Comparison of ENCODE assay signal across 12 cellular contexts in genomic region chr2:218870984-218871344, GRCh38. TPM values are rescaled to one million over a fixed set of nuclear protein-coding genes. Genes with fewer than 3 reads are reported as not detected.
DNase-seq lines count a peak whose midpoint lies in the region; ATAC-seq and TF ChIP-seq lines count a peak whose summit lies in the region.
"Had no signal": no experiment of that assay in that cellular context is flagged by ENCODE, and none has a peak within 500 bp of the region (broad histone marks: within the 10 kb centered on the region; RNA-seq: fewer than 3 reads in every experiment).

No MANE protein-coding gene starts in this region.

- H4K20me1 ChIP-seq in mammary epithelial cell (ENCODE audit: insufficient read depth, low read length) (no peaks in the 10 kb centered on the region), OCI-LY1 (ENCODE audit: insufficient read depth, low read length) (no peaks in the 10 kb centered on the region)

- H3K79me2 ChIP-seq in mammary epithelial cell (ENCODE audit: insufficient read depth, low read length) (no peaks in the 10 kb centered on the region), OCI-LY1 (ENCODE audit: insufficient read depth, low read length) (no peaks in the 10 kb centered on the region)

- dilution Hi-C loops in mammary epithelial cell (cut with HindIII; ENCODE audit: low sequenced_read_pairs), result loop anchor here (5.0 kb wide), 3 partner anchors 36 to 99 kb away; partner anchors contain the start of gene CDK5R2

- H3K4me1 ChIP-seq in breast epithelium, result no peaks in the 10 kb centered on the region
- no peaks in the 10 kb centered on the region for H3K4me1 ChIP-seq in mammary epithelial cell (ENCODE audit: insufficient read depth, low read length)
- peaks cover 20% of the 10 kb centered on the region for H3K4me1 ChIP-seq in OCI-LY1 (ENCODE audit: insufficient read depth, low read length, severe bottlenecking)
- peaks cover 0 to 27% (median 19%) of the 10 kb centered on the region in 4 donors for H3K4me1 ChIP-seq in tibial artery

- H3F3A ChIP-seq in OCI-LY1 (ENCODE audit: insufficient read depth, low read length), result no peaks in the 10 kb centered on the region

- H3K9me3 ChIP-seq in breast epithelium (no peaks in the 10 kb centered on the region), mammary epithelial cell (replicated peaks; ENCODE audit: insufficient read depth, low read length) (no peaks in the 10 kb centered on the region), OCI-LY1 (ENCODE audit: low read length) (no peaks in the 10 kb centered on the region), tibial artery (no peaks in the 10 kb centered on the region)

- TF ChIP-seq CTCF in breast epithelium (IDR thresholded peaks at IDR 0.05) (no peak), mammary epithelial cell (conservative IDR thresholded peaks at IDR 0.05 in 1 of 2, IDR thresholded peaks at IDR 0.05 in 1 of 2; ENCODE audit: extremely low read depth in 1 of 2, insufficient read depth in 1 of 2, low read depth in 1 of 2, low read length in 2 of 2) (no peak), OCI-LY1 (IDR thresholded peaks at IDR 0.05; ENCODE audit: low read length) (no peak), tibial artery (IDR thresholded peaks at IDR 0.05) (no peak)

- in situ Hi-C loops in mammary epithelial cell (cut with MboI; ENCODE audit: low sequenced_read_pairs in 2 of 2), result no loop called here

- no peak overlapping the region for H3K9ac ChIP-seq in mammary epithelial cell (ENCODE audit: insufficient read depth, low read length)
- H3K9ac ChIP-seq in OCI-LY1 (ENCODE audit: low read length), result peak overlapping the region; percentile 32; the same call in 1 of the 2 replicates

- DNase-seq in breast epithelium (ENCODE audit: low spot score in 2 of 2) (no peak), mammary epithelial cell (no peak), germinal center (ENCODE audit: low spot score) (peak; percentile 50), tibial artery (no peak), NCI-H524 treated with DMSO at 0.1 percent for 48 hours (lab: John Stamatoyannopoulos, UW) (no peak)
- no peak for DNase-seq in stimulated activated naive CD4-positive, alpha-beta T cell (lab: John Stamatoyannopoulos, UW)
- DNase-seq: activated naive CD4-positive, alpha-beta T cell treated with anti-CD3 and anti-CD28 coated beads, Interleukin-2, amount 10 ng/mL, durations not matched to agents 7 days and 5 days; NCI-H1417; PC-3; stimulated activated CD4-positive, alpha-beta T cell treated with anti-CD3 and anti-CD28 coated beads, Interleukin-15, amount 100 ng/mL, for 24 hours had no signal

- H3K4me3 ChIP-seq in breast epithelium, result peak overlapping the region in 2 of 3 donors; percentile 15 to 52
- H3K4me3 ChIP-seq in mammary epithelial cell (replicated peaks in 1 of 3; ENCODE audit: insufficient read depth in 1 of 3, low read depth in 2 of 3, low read length in 3 of 3), result no peak overlapping the region
- H3K4me3 ChIP-seq in OCI-LY1 (ENCODE audit: low read depth, low read length, poor library complexity, severe bottlenecking), result peak overlapping the region; percentile 57
- peak overlapping the region; percentile 3 to 33 for H3K4me3 ChIP-seq in tibial artery

- no peak for TF ChIP-seq POLR2A in breast epithelium (IDR thresholded peaks at IDR 0.05)

- ATAC-seq in HG03135 (IDR thresholded peaks at IDR 0.05; ENCODE audit: unreplicated experiment), result no peak
- ATAC-seq: PC-3 had no signal

- no TSS peak for BruUV-seq in mammary epithelial cell (replicated peaks; lab: Mats Ljungman, UMichigan)

- no peaks in the 10 kb centered on the region for H3K36me3 ChIP-seq in breast epithelium
- no peaks in the 10 kb centered on the region for H3K36me3 ChIP-seq in mammary epithelial cell (ENCODE audit: insufficient read depth, low read length)
- H3K36me3 ChIP-seq in OCI-LY1 (ENCODE audit: insufficient read depth, low read length), result no peaks in the 10 kb centered on the region
- no peaks in the 10 kb centered on the region for H3K36me3 ChIP-seq in tibial artery

- no peak overlapping the region for H3K27ac ChIP-seq in breast epithelium
- H3K27ac ChIP-seq in mammary epithelial cell (ENCODE audit: insufficient read depth, low read depth, low read length), result no peak overlapping the region
- H3K27ac ChIP-seq in OCI-LY1 (ENCODE audit: low read depth, low read length, poor library complexity, severe bottlenecking), result no peak overlapping the region
- no peak overlapping the region for H3K27ac ChIP-seq in tibial artery

- intact Hi-C loops in breast epithelium (cut with DNase I; ENCODE audit: low total_unique reads), result no loop called here
- intact Hi-C loops in mammary epithelial cell (cut with micrococcal nuclease), result no loop called here
- intact Hi-C loops in tibial artery (cut with DNase I; ENCODE audit: low total_unique reads), result no loop called here

- H3K4me2 ChIP-seq in mammary epithelial cell (ENCODE audit: insufficient read depth, low read depth, low read length) (no peak overlapping the region), OCI-LY1 (ENCODE audit: low read length) (peak overlapping the region; percentile 59)

- H3K27me3 ChIP-seq in breast epithelium, result peaks cover 0 to 26% of the 10 kb centered on the region in 2 donors
- no peaks in the 10 kb centered on the region for H3K27me3 ChIP-seq in mammary epithelial cell (ENCODE audit: insufficient read depth, low read length)
- H3K27me3 ChIP-seq in OCI-LY1 (ENCODE audit: insufficient read depth, low read length), result peaks cover 11% of the 10 kb centered on the region
- H3K27me3 ChIP-seq in tibial artery, result peaks cover 0 to 84% of the 10 kb centered on the region in 2 donors

- H2AFZ ChIP-seq in mammary epithelial cell (ENCODE audit: low read depth, low read length) (no peak overlapping the region), OCI-LY1 (ENCODE audit: low read length) (no peak overlapping the region)

- H3K9me2 ChIP-seq in OCI-LY1 (ENCODE audit: low read depth, low read length), result no peaks in the 10 kb centered on the region

- 74% methylated on average over 17 of the region's 18 CpGs for WGBS in mammary epithelial cell (ENCODE audit: low coverage, missing lambda C conversion rate)

- CTCF ChIA-PET in mammary epithelial cell (lab: Charles Lee; ENCODE audit: low non-redundant PET), result no interaction called here

RNA-seq across cellular contexts. Expression of gene WNT10A, which starts 9.7 kb away (rescaled TPM):
- total RNA-seq in breast epithelium (1 to 10 TPM in 1 of 3 donors, under 1 TPM in 1, not detected in 1; 0.88 to 2.9 TPM), mammary epithelial cell (under 1 TPM; under 0.01 to 0.45 TPM)
- polyA plus RNA-seq in mammary epithelial cell, result 0.85 TPM
- polyA minus RNA-seq in mammary epithelial cell, result not detected

RNA-seq across cellular contexts. Expression of gene WNT6, which starts 11.4 kb away (rescaled TPM):
- 1 to 10 TPM in 2 of 3 donors, under 1 TPM in 1; 0.48 to 3.3 (median 1.3) TPM for total RNA-seq in breast epithelium
- not detected for total RNA-seq in mammary epithelial cell
- not detected for polyA plus RNA-seq in mammary epithelial cell
- polyA minus RNA-seq in mammary epithelial cell, result not detected
- total RNA-seq: PC-3 had no signal

RNA-seq across cellular contexts. Expression of gene PRKAG3, which starts 39.4 kb away (rescaled TPM):
- total RNA-seq in breast epithelium (not detected), mammary epithelial cell (not detected)
- polyA plus RNA-seq in mammary epithelial cell, result not detected
- not detected for polyA minus RNA-seq in mammary epithelial cell
- total RNA-seq: PC-3 had no signal

Comparison
In these comparisons a context has a peak if more than half of its experiments do, and no peak if none do; other contexts are left out.
1. H3K4me3 ChIP-seq: peak in breast epithelium (2 of 3), OCI-LY1 (single experiment) and tibial artery (2 of 2); none in mammary epithelial cell (0 of 3).